ENCODE assay signal across 22 cellular contexts in genomic region chr17:73423806-73424205, GRCh38.
A peak's percentile ranks its signal among the peaks of the same experiment; 100 is the strongest.
DNase-seq lines count a peak whose midpoint lies in the region; ATAC-seq, FAIRE-seq and TF ChIP-seq lines count a peak whose summit lies in the region.
"Had no signal": no experiment of that assay in that cellular context is flagged by ENCODE, and none has a peak within 500 bp of the region (broad histone marks: within the 10 kb centered on the region; RNA-seq: fewer than 3 reads in every experiment).

No MANE protein-coding gene starts in this region.

- peak; percentile 30 for DNase-seq in H7
- DNase-seq in HTR-8/SVneo (ENCODE audit: insufficient read length, low spot score), result no peak
- DNase-seq in nephron progenitor cell, result no peak
- DNase-seq in spleen, result peak; percentile 57
- no peak for DNase-seq in activated CD4-positive, alpha-beta memory T cell treated with anti-CD3 and anti-CD28 coated beads for 36 hours
- no peak for DNase-seq in NCI-H2227 treated with DMSO at 0.1 percent for 48 hours (lab: John Stamatoyannopoulos, UW)
- DNase-seq: ACHN; BE2C; Caco-2; CD4-positive, alpha-beta T cell; DMS153; DMS79; GDM1; HCEC 1CT; KG1 had no signal

- H3K36me3 Mint-ChIP-seq in nephron progenitor cell (ENCODE audit: low read depth), result peaks cover 55% of the 10 kb centered on the region
- H3K36me3 Mint-ChIP-seq in activated CD4-positive, alpha-beta memory T cell treated with anti-CD3 and anti-CD28 coated beads for 36 hours, result no peaks in the 10 kb centered on the region

- H3K27me3 ChIP-seq in H7 (ENCODE audit: control insufficient read depth, insufficient read depth, low read length), result no peaks in the 10 kb centered on the region
- no peaks in the 10 kb centered on the region for H3K27me3 ChIP-seq in spleen (replicated peaks in 1 of 7)
- H3K27me3 ChIP-seq: BE2C had no signal

- H3K4me1 ChIP-seq in spleen, result no peaks in the 10 kb centered on the region
- H3K4me1 ChIP-seq: BE2C, Caco-2 had no signal

- intact Hi-C loops in spleen (cut with DNase I; ENCODE audit: low total_unique reads), result no loop called here
- intact Hi-C loops in activated CD4-positive, alpha-beta memory T cell treated with anti-CD3 and anti-CD28 coated beads for 36 hours (cut with micrococcal nuclease), result no loop called here

- H3K4me1 Mint-ChIP-seq in nephron progenitor cell, result peaks cover 23% of the 10 kb centered on the region
- no peaks in the 10 kb centered on the region for H3K4me1 Mint-ChIP-seq in activated CD4-positive, alpha-beta memory T cell treated with anti-CD3 and anti-CD28 coated beads for 36 hours (ENCODE audit: low read depth)

- H3K36me3 ChIP-seq in H7 (replicated peaks; ENCODE audit: control insufficient read depth, insufficient read depth, low read length) (no peaks in the 10 kb centered on the region), spleen (peaks cover 0 to 31% (median 20%) of the 10 kb centered on the region in 6 donors)
- H3K36me3 ChIP-seq: BE2C had no signal

- no peak overlapping the region for H3K27ac ChIP-seq in spleen
- H3K27ac ChIP-seq: C4-2B had no signal

- CTCF ChIA-PET in activated CD4-positive, alpha-beta memory T cell treated with anti-CD3 and anti-CD28 coated beads for 36 hours (lab: Charles Lee), result no interaction called here

- peak; percentile 23 for FAIRE-seq in HTR-8/SVneo (lab: Jason Lieb, UNC)
- FAIRE-seq: A204.1, GM12892, GM18507, H1 had no signal

- H3K4me3 ChIP-seq in H7 (ENCODE audit: insufficient read depth, low read depth, low read length) (no peak overlapping the region), spleen (no peak overlapping the region)

- H3K27me3 Mint-ChIP-seq in nephron progenitor cell (ENCODE audit: low read depth, poor library complexity), result peaks cover 6% of the 10 kb centered on the region
- H3K27me3 Mint-ChIP-seq in activated CD4-positive, alpha-beta memory T cell treated with anti-CD3 and anti-CD28 coated beads for 36 hours, result no peaks in the 10 kb centered on the region
- H3K27me3 Mint-ChIP-seq: CD4-positive, alpha-beta T cell had no signal

- H3K9me3 ChIP-seq in spleen, result no peaks in the 10 kb centered on the region
- H3K9me3 ChIP-seq: BE2C, Caco-2 had no signal

- ATAC-seq in GM18867 (IDR thresholded peaks at IDR 0.05; ENCODE audit: unreplicated experiment) (no peak), HG02884 (IDR thresholded peaks at IDR 0.05; ENCODE audit: unreplicated experiment) (no peak)

- H3K4me3 Mint-ChIP-seq in nephron progenitor cell, result no peak overlapping the region
- no peak overlapping the region for H3K4me3 Mint-ChIP-seq in activated CD4-positive, alpha-beta memory T cell treated with anti-CD3 and anti-CD28 coated beads for 36 hours
- H3K4me3 Mint-ChIP-seq: CD4-positive, alpha-beta T cell had no signal

- POLR2A ChIA-PET in activated CD4-positive, alpha-beta memory T cell treated with anti-CD3 and anti-CD28 coated beads for 36 hours (lab: Charles Lee), result no interaction called here

- peak overlapping the region; percentile 63 for H3K27ac Mint-ChIP-seq in nephron progenitor cell
- no peak overlapping the region for H3K27ac Mint-ChIP-seq in activated CD4-positive, alpha-beta memory T cell treated with anti-CD3 and anti-CD28 coated beads for 36 hours
- H3K27ac Mint-ChIP-seq: CD4-positive, alpha-beta T cell had no signal

- WGBS in spleen, 5 donors, result 84 to 97% (median 95%) methylated on average over 12 to 19 of the region's 19 CpGs

- TF ChIP-seq POLR2A in spleen (IDR thresholded peaks at IDR 0.05), result no peak

- TF ChIP-seq CTCF in nephron progenitor cell (IDR thresholded peaks at IDR 0.05) (no peak), spleen (IDR thresholded peaks at IDR 0.05 in 8 of 11, conservative IDR thresholded peaks at IDR 0.05 in 3 of 11) (no peak)

- H3K9me3 Mint-ChIP-seq in nephron progenitor cell, result no peaks in the 10 kb centered on the region
- H3K9me3 Mint-ChIP-seq in activated CD4-positive, alpha-beta memory T cell treated with anti-CD3 and anti-CD28 coated beads for 36 hours, result no peaks in the 10 kb centered on the region
- H3K9me3 Mint-ChIP-seq: CD4-positive, alpha-beta T cell had no signal

Comparison
In these comparisons a context has a peak if more than half of its experiments do, and no peak if none do; other contexts are left out.
1. DNase-seq: peak in H7 (single experiment) and spleen (single experiment); none in HTR-8/SVneo (single experiment), nephron progenitor cell (single experiment), activated CD4-positive, alpha-beta memory T cell treated with anti-CD3 and anti-CD28 coated beads for 36 hours (single experiment) and NCI-H2227 treated with DMSO at 0.1 percent for 48 hours (single experiment).